In the genomic region with DNA sequence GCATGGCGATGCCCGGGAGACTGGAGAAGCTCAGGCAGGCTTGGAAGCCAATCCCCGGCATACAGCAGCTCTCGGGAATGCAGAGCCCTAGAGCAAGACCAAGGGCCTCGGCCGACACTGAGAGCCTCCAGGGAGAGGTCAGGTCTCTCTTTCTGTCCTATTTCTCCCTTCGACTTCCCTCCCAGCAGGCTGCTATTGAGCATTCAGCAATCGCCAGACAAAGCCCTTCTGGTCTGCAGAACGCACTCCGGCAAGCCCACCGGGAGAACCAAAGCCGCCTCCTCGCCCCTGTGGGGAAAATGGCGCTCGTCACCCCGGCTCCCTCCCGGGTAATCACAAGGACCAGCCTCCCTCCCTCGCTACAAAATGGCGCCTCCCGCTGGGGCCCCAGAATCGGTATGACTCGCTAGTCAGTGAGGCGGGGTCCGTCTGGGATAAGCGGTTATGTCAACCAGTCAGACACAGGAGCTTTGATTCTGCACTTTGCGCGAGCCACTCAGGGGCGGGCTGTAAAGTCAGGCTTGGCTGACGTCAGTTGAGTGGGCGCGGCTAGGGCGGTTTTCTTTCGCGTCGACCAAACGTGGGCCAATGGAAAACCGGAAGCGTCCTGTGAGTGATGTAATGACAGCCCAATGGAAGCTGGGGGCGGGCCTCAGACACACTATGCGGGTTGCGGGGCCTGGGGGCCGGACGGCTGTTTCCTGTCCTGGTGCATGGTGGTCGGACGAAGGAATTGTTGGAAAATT, we compare ENCODE assay signal across 1 cellular context.
A peak's percentile ranks its signal among the peaks of the same experiment; 100 is the strongest.
TF ChIP-seq lines count a peak whose summit lies in the region.

Gene ZNF143, plus strand, starts transcription at position 691 of the 746 bp plus-strand sequence. CDS start 10,297 bp downstream, outside the sequence.

TF ChIP-seq in HEK293, 187 proteins besides CTCF, POLR2A, EP300 and RAD21 (continued from another document):
- TF ChIP-seq ZNF518A (tag by site-specific recombination; conservative IDR thresholded peaks at IDR 0.05; ENCODE audit: low read depth) (peak; percentile 95), ZNF335 (tag by site-specific recombination; conservative IDR thresholded peaks at IDR 0.05) (peak; percentile 77), EGR2 (tag by site-specific recombination; IDR thresholded peaks at IDR 0.05; ENCODE audit: low read depth) (peak; percentile 60), ZBTB10 (tag by site-specific recombination; IDR thresholded peaks at IDR 0.05) (peak; percentile 35; the same call in 1 of the 2 replicates), ZNF785 (tag by site-specific recombination; IDR thresholded peaks at IDR 0.05) (no peak), ZNF155 (tag by site-specific recombination; IDR thresholded peaks at IDR 0.05) (no peak), ZNF280C (tag by site-specific recombination; IDR thresholded peaks at IDR 0.05) (no peak), ZNF600 (tag by site-specific recombination; IDR thresholded peaks at IDR 0.05) (peak; percentile 33; the same call in 1 of the 2 replicates), ZNF394 (tag by site-specific recombination; IDR thresholded peaks at IDR 0.05; ENCODE audit: borderline replicate concordance) (peak; percentile 33; the same call in 1 of the 2 replicates), HOXD13 (CRISPR knock-in tag; IDR thresholded peaks at IDR 0.05; ENCODE audit: borderline replicate concordance) (peak; percentile 95; the same call in 1 of the 2 replicates), ZNF140 (tag by site-specific recombination; IDR thresholded peaks at IDR 0.05) (no peak), ZNF654 (tag by site-specific recombination; IDR thresholded peaks at IDR 0.05; ENCODE audit: low read depth) (no peak), HIC1 (tag by site-specific recombination; IDR thresholded peaks at IDR 0.05) (no peak), KLF9 (tag by site-specific recombination; IDR thresholded peaks at IDR 0.05; ENCODE audit: low read depth) (peak; percentile 63; the same call in 1 of the 2 replicates), ZFHX2 (tag by site-specific recombination; conservative IDR thresholded peaks at IDR 0.05) (peak; percentile 73), KLF8 (tag by site-specific recombination; IDR thresholded peaks at IDR 0.05) (peak; percentile 81; the same call in 1 of the 2 replicates), ZNF621 (tag by site-specific recombination; IDR thresholded peaks at IDR 0.05) (no peak), HOXC10 (CRISPR knock-in tag; IDR thresholded peaks at IDR 0.05) (no peak), YY2 (tag by site-specific recombination; IDR thresholded peaks at IDR 0.05) (peak; percentile 93), TCF7L2 (IDR thresholded peaks at IDR 0.05; ENCODE audit: borderline replicate concordance, low read depth, low read length) (peak; percentile 62; the same call in 1 of the 2 replicates), ZNF10 (tag by site-specific recombination; IDR thresholded peaks at IDR 0.05) (no peak), ZBTB21 (tag by site-specific recombination; IDR thresholded peaks at IDR 0.05) (peak; percentile 72; the same call in 1 of the 2 replicates), ZNF776 (tag by site-specific recombination; IDR thresholded peaks at IDR 0.05; ENCODE audit: borderline replicate concordance) (no peak), ZNF248 (tag by site-specific recombination; IDR thresholded peaks at IDR 0.05) (no peak), ZIC2 (tag by site-specific recombination; IDR thresholded peaks at IDR 0.05) (peak; percentile 45), KLF10 (tag by site-specific recombination; IDR thresholded peaks at IDR 0.05) (peak; percentile 83), ZNF791 (tag by site-specific recombination; IDR thresholded peaks at IDR 0.05) (no peak)
- TF ChIP-seq, protein P1, sequence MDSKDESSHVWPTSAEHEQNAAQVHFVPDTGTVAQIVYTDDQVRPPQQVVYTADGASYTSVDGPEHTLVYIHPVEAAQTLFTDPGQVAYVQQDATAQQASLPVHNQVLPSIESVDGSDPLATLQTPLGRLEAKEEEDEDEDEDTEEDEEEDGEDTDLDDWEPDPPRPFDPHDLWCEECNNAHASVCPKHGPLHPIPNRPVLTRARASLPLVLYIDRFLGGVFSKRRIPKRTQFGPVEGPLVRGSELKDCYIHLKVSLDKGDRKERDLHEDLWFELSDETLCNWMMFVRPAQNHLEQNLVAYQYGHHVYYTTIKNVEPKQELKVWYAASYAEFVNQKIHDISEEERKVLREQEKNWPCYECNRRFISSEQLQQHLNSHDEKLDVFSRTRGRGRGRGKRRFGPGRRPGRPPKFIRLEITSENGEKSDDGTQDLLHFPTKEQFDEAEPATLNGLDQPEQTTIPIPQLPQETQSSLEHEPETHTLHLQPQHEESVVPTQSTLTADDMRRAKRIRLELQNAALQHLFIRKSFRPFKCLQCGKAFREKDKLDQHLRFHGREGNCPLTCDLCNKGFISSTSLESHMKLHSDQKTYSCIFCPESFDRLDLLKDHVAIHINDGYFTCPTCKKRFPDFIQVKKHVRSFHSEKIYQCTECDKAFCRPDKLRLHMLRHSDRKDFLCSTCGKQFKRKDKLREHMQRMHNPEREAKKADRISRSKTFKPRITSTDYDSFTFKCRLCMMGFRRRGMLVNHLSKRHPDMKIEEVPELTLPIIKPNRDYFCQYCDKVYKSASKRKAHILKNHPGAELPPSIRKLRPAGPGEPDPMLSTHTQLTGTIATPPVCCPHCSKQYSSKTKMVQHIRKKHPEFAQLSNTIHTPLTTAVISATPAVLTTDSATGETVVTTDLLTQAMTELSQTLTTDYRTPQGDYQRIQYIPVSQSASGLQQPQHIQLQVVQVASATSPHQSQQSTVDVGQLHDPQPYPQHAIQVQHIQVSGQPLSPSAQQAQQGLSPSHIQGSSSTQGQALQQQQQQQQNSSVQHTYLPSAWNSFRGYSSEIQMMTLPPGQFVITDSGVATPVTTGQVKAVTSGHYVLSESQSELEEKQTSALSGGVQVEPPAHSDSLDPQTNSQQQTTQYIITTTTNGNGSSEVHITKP (tag by site-specific recombination; IDR thresholded peaks at IDR 0.05), result peak; percentile 63
- TF ChIP-seq, protein P2, sequence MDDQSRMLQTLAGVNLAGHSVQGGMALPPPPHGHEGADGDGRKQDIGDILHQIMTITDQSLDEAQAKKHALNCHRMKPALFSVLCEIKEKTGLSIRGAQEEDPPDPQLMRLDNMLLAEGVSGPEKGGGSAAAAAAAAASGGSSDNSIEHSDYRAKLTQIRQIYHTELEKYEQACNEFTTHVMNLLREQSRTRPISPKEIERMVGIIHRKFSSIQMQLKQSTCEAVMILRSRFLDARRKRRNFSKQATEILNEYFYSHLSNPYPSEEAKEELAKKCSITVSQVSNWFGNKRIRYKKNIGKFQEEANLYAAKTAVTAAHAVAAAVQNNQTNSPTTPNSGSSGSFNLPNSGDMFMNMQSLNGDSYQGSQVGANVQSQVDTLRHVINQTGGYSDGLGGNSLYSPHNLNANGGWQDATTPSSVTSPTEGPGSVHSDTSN (CRISPR knock-in tag; IDR thresholded peaks at IDR 0.05), result peak; percentile 90
